8 cellular contexts compared by ENCODE assay signal in the genomic region with DNA sequence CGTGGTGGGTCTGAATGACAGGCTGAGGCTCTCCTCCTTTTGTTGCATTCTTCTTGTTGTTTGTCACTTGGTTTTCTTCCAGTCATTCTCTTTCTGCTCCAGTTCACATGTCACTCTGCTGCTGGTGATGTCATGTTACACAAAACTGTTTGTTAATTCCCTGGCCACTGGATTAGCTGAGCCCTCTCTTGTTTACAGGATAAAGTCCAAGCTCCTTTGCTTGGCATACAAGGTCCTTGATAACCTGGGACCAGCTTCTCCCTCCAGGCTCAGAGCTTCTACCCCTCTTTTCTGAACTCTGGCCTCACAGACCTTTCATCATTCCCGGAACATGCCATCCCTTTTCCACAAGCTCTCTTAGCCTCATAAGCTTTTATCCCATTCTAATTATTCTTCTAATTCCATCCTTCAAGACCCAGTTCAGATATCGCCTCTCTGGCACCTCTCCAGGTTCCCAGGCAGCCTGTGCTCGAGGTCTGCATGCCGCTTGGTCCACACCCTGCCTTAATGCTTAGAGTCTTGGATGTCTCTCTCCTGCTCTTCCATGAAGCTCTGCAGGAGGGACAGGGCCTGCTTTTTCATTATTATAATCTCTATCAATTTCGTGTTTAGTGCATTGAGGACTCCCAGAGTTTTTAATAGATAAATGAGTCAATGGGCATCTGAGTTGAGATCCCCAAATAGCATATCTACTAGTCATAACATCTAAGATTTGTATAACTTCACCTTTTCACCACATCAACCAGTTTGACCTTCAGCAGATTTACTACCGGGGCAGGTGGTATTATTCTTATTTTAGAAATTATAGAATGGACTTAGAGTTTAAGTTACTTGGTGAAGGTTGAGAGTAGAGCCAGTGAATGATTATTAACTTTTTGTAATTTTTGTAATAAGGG.
DNase-seq lines count a peak whose midpoint lies in the region; ATAC-seq and TF ChIP-seq lines count a peak whose summit lies in the region.

No MANE protein-coding gene starts in this region.

- DNase-seq in activated T-cell treated with anti-CD3 and anti-CD28 coated beads, Interleukin-2, amount 50 U/mL, for 24 hours: no peak
- no peak for DNase-seq in activated T-cell treated with anti-CD3 and anti-CD28 coated beads, Interleukin-2, amount 50 U/mL, for 48 hours
- DNase-seq in activated B cell treated with CpG ODN at 0.5 μM for 24 hours (no peak), immature natural killer cell (no peak), superior temporal gyrus (ENCODE audit: extremely low spot score) (peak; percentile 88)

- CTCF ChIA-PET in activated B cell treated with CpG ODN at 0.5 μM for 24 hours (lab: Charles Lee): interaction anchor here (0.9 to 1.8 kb wide), 3 partner anchors 9 to 132 kb away, joined by 3 to 4 read pairs (median 4); no protein-coding TSS in a partner anchor

- H3K9me3 Mint-ChIP-seq in activated T-cell treated with anti-CD3 and anti-CD28 coated beads, Interleukin-2, amount 50 U/mL, for 24 hours: peaks cover 12% of the 10 kb centered on the region
- peaks cover 6% of the 10 kb centered on the region for H3K9me3 Mint-ChIP-seq in activated B cell treated with CpG ODN at 0.5 μM for 24 hours
- no peaks in the 10 kb centered on the region for H3K9me3 Mint-ChIP-seq in immature natural killer cell

- H3K4me3 Mint-ChIP-seq in activated T-cell treated with anti-CD3 and anti-CD28 coated beads, Interleukin-2, amount 50 U/mL, for 24 hours: no peak overlapping the region
- H3K4me3 Mint-ChIP-seq in activated B cell treated with CpG ODN at 0.5 μM for 24 hours (no peak overlapping the region), immature natural killer cell (no peak overlapping the region)

- intact Hi-C loops in activated B cell treated with CpG ODN at 0.5 μM for 24 hours (cut with micrococcal nuclease): no loop called here

- H3K27me3 Mint-ChIP-seq in activated T-cell treated with anti-CD3 and anti-CD28 coated beads, Interleukin-2, amount 50 U/mL, for 24 hours: no peaks in the 10 kb centered on the region
- H3K27me3 Mint-ChIP-seq in activated B cell treated with CpG ODN at 0.5 μM for 24 hours (no peaks in the 10 kb centered on the region), immature natural killer cell (ENCODE audit: low read depth in 3 of 3) (peaks cover 0 to 1% (median 0%) of the 10 kb centered on the region in 3 donors)

- no peak for ATAC-seq in activated B cell treated with CpG ODN at 0.5 μM for 24 hours (ENCODE audit: low read depth)
- ATAC-seq in HG03439 (IDR thresholded peaks at IDR 0.05; ENCODE audit: unreplicated experiment): no peak
- ATAC-seq in GM19455 (IDR thresholded peaks at IDR 0.05; ENCODE audit: unreplicated experiment): no peak
- no peak for ATAC-seq in HG03139 (IDR thresholded peaks at IDR 0.05; ENCODE audit: unreplicated experiment)

- peaks cover 69% of the 10 kb centered on the region for H3K4me1 Mint-ChIP-seq in activated T-cell treated with anti-CD3 and anti-CD28 coated beads, Interleukin-2, amount 50 U/mL, for 24 hours (ENCODE audit: low read depth)
- H3K4me1 Mint-ChIP-seq in activated B cell treated with CpG ODN at 0.5 μM for 24 hours (peaks cover 55% of the 10 kb centered on the region), immature natural killer cell (peaks cover 47 to 81% of the 10 kb centered on the region in 2 donors)

- H3K36me3 Mint-ChIP-seq in activated T-cell treated with anti-CD3 and anti-CD28 coated beads, Interleukin-2, amount 50 U/mL, for 24 hours (ENCODE audit: low read depth): peaks cover 88% of the 10 kb centered on the region
- peaks cover 82% of the 10 kb centered on the region for H3K36me3 Mint-ChIP-seq in activated B cell treated with CpG ODN at 0.5 μM for 24 hours (ENCODE audit: low read depth)
- H3K36me3 Mint-ChIP-seq in immature natural killer cell: peaks cover 25 to 51% (median 43%) of the 10 kb centered on the region in 3 donors

- POLR2A ChIA-PET in activated B cell treated with CpG ODN at 0.5 μM for 24 hours (lab: Charles Lee): interaction anchor here (0.6 to 0.8 kb wide), 2 partner anchors 71 to 97 kb away, joined by 3 to 6 read pairs; no protein-coding TSS in a partner anchor

- no peak for TF ChIP-seq CTCF in activated B cell treated with CpG ODN at 0.5 μM for 24 hours (IDR thresholded peaks at IDR 0.05)

- peak overlapping the region; percentile 3 for H3K27ac Mint-ChIP-seq in activated T-cell treated with anti-CD3 and anti-CD28 coated beads, Interleukin-2, amount 50 U/mL, for 24 hours
- H3K27ac Mint-ChIP-seq in activated B cell treated with CpG ODN at 0.5 μM for 24 hours (peak overlapping the region; percentile 69), immature natural killer cell (peak overlapping the region in 5 of 6 donors; percentile 47 to 87 (median 65))

Comparison
In these comparisons a context has a peak if more than half of its experiments do, and no peak if none do; other contexts are left out.
1. H3K27ac Mint-ChIP-seq: peak in every context shown above with its lines; median percentile 69 in activated B cell treated with CpG ODN at 0.5 μM for 24 hours; 65 in immature natural killer cell; 3 in activated T-cell treated with anti-CD3 and anti-CD28 coated beads, Interleukin-2, amount 50 U/mL, for 24 hours.